1 cellular context compared by ENCODE assay signal in the genomic region with DNA sequence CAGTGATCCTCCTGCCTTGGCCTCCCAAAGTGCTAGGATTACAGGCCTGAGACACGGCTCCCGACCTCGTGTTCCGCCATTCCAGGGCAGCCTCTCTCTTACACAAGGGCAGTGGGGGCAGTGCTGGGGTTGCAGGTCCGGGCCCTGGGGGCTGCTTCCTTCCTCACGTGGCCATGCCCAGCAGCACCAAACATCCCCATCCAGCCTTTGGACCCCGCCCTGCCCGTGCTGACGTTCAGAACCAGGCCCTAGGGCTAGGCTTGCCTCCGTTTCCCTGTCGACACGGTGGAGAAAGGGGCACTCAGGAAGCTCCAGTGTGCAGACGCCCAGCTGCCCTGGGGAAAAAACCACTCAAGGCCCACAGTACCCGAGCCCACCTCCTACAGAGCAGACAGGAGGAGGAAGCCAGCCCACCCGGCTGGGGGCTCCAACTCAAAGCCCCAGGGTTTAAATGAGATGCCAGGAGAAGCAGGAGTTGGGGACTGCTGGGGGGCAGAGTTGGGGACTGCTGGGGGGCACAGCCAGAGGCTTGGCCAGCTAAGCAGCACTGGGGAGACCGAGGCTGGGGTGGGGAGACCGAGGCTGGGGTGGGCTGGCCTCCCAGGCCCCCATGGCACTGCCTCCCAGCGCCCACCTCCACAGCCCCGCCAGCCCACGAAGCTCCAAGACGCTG.
TF ChIP-seq lines count a peak whose summit lies in the region.

No MANE protein-coding gene starts in this region.

TF ChIP-seq in SK-N-SH, 30 proteins besides CTCF, POLR2A, EP300 and RAD21 (continued from another document):
- no peak for TF ChIP-seq NRF1 (IDR thresholded peaks at IDR 0.05; ENCODE audit: low read depth, low read length)
- TF ChIP-seq, protein P1, sequence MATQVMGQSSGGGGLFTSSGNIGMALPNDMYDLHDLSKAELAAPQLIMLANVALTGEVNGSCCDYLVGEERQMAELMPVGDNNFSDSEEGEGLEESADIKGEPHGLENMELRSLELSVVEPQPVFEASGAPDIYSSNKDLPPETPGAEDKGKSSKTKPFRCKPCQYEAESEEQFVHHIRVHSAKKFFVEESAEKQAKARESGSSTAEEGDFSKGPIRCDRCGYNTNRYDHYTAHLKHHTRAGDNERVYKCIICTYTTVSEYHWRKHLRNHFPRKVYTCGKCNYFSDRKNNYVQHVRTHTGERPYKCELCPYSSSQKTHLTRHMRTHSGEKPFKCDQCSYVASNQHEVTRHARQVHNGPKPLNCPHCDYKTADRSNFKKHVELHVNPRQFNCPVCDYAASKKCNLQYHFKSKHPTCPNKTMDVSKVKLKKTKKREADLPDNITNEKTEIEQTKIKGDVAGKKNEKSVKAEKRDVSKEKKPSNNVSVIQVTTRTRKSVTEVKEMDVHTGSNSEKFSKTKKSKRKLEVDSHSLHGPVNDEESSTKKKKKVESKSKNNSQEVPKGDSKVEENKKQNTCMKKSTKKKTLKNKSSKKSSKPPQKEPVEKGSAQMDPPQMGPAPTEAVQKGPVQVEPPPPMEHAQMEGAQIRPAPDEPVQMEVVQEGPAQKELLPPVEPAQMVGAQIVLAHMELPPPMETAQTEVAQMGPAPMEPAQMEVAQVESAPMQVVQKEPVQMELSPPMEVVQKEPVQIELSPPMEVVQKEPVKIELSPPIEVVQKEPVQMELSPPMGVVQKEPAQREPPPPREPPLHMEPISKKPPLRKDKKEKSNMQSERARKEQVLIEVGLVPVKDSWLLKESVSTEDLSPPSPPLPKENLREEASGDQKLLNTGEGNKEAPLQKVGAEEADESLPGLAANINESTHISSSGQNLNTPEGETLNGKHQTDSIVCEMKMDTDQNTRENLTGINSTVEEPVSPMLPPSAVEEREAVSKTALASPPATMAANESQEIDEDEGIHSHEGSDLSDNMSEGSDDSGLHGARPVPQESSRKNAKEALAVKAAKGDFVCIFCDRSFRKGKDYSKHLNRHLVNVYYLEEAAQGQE (IDR thresholded peaks at IDR 0.05; ENCODE audit: low read depth, low read length) = no peak
- TF ChIP-seq SMC3 (IDR thresholded peaks at IDR 0.05; ENCODE audit: low read depth, low read length) = no peak
- no peak for TF ChIP-seq RCOR1 (IDR thresholded peaks at IDR 0.05; ENCODE audit: low read length)
- TF ChIP-seq, protein P2, sequence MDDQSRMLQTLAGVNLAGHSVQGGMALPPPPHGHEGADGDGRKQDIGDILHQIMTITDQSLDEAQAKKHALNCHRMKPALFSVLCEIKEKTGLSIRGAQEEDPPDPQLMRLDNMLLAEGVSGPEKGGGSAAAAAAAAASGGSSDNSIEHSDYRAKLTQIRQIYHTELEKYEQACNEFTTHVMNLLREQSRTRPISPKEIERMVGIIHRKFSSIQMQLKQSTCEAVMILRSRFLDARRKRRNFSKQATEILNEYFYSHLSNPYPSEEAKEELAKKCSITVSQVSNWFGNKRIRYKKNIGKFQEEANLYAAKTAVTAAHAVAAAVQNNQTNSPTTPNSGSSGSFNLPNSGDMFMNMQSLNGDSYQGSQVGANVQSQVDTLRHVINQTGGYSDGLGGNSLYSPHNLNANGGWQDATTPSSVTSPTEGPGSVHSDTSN (IDR thresholded peaks at IDR 0.05) = no peak
- TF ChIP-seq, protein P3, sequence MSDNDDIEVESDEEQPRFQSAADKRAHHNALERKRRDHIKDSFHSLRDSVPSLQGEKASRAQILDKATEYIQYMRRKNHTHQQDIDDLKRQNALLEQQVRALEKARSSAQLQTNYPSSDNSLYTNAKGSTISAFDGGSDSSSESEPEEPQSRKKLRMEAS (IDR thresholded peaks at IDR 0.05; ENCODE audit: low read depth) = no peak
- TF ChIP-seq RXRA (IDR thresholded peaks at IDR 0.05; ENCODE audit: borderline replicate concordance, low read depth) = no peak
- TF ChIP-seq, protein P4, sequence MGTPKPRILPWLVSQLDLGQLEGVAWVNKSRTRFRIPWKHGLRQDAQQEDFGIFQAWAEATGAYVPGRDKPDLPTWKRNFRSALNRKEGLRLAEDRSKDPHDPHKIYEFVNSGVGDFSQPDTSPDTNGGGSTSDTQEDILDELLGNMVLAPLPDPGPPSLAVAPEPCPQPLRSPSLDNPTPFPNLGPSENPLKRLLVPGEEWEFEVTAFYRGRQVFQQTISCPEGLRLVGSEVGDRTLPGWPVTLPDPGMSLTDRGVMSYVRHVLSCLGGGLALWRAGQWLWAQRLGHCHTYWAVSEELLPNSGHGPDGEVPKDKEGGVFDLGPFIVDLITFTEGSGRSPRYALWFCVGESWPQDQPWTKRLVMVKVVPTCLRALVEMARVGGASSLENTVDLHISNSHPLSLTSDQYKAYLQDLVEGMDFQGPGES (IDR thresholded peaks at IDR 0.05; ENCODE audit: low read depth, low read length) = no peak
- TF ChIP-seq, protein P5, sequence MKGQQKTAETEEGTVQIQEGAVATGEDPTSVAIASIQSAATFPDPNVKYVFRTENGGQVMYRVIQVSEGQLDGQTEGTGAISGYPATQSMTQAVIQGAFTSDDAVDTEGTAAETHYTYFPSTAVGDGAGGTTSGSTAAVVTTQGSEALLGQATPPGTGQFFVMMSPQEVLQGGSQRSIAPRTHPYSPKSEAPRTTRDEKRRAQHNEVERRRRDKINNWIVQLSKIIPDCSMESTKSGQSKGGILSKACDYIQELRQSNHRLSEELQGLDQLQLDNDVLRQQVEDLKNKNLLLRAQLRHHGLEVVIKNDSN (IDR thresholded peaks at IDR 0.05; ENCODE audit: borderline replicate concordance, low read depth) = no peak
- no peak for TF ChIP-seq TAF1 (IDR thresholded peaks at IDR 0.05; ENCODE audit: borderline replicate concordance, low read depth, low read length)
TF ChIP-seq in SK-N-SH: peak in this region for 0.
